8 cellular contexts compared by ENCODE assay signal in genomic region chr2:231463698-231464575, GRCh38. TPM values are rescaled to one million over a fixed set of nuclear protein-coding genes. Genes with fewer than 3 reads are reported as not detected.
DNase-seq lines count a peak whose midpoint lies in the region; ATAC-seq, FAIRE-seq and TF ChIP-seq lines count a peak whose summit lies in the region.

TSS of gene NCL (minus strand) at chr2:231464484. CDS start at chr2:231464353, 131 bp downstream.

- CTCF ChIA-PET in A549 (lab: Yijun Ruan, JAX), result interaction anchor here (1.7 to 14.1 kb wide), 3 partner anchors 12 to 18 kb away, joined by 7 to 115 read pairs (median 40); no protein-coding TSS in a partner anchor

- dilution Hi-C loops in keratinocyte (cut with MboI; ENCODE audit: extremely low pct_ligation_motif_present, low sequenced_read_pairs), result no loop called here

- POLR2A ChIA-PET in A549 (lab: Yijun Ruan, JAX), result interaction anchor here (0.6 to 4.9 kb wide), 36 partner anchors 10 to 671 kb away, joined by 3 to 107 read pairs (median 4); partner anchors contain the start of gene PTMA

- H3K4me1 ChIP-seq in A549 (peaks cover 39% of the 10 kb centered on the region), keratinocyte (ENCODE audit: control insufficient read depth, extremely low read depth, insufficient read depth, low read length) (peaks cover 16% of the 10 kb centered on the region)

- H3K9me3 ChIP-seq in A549, result no peaks in the 10 kb centered on the region
- H3K9me3 ChIP-seq in keratinocyte (ENCODE audit: control insufficient read depth, low read depth, low read length), result no peaks in the 10 kb centered on the region

- H3K9me1 ChIP-seq in keratinocyte (ENCODE audit: control insufficient read depth, extremely low read depth, insufficient read depth, low read length), result no peaks in the 10 kb centered on the region

- TF ChIP-seq CTCF in A549 (IDR thresholded peaks at IDR 0.05) (no peak), WI38 (IDR thresholded peaks at IDR 0.05; ENCODE audit: low read depth, low read length) (no peak), bronchial epithelial cell (IDR thresholded peaks at IDR 0.05; ENCODE audit: insufficient read depth, low read length, severe bottlenecking) (no peak), keratinocyte (optimal IDR thresholded peaks at IDR 0.05 in 1 of 3, IDR thresholded peaks at IDR 0.05 in 1 of 3, conservative IDR thresholded peaks at IDR 0.05 in 1 of 3; ENCODE audit: extremely low read depth in 1 of 3, insufficient read depth in 2 of 3, low read length in 3 of 3) (no peak)

- DNase-seq in A549 (ENCODE audit: low read depth in 1 of 2, low spot score in 1 of 2) (peak; percentile 46 to 99), NCI-H2171 treated with DMSO at 0.1 percent for 48 hours (lab: John Stamatoyannopoulos, UW) (peak; percentile 74), bronchial epithelial cell (ENCODE audit: low read depth) (peak; percentile 92), keratinocyte (ENCODE audit: low read depth, low spot score) (no peak)
- peak; percentile 54 to 72 for DNase-seq in stimulated activated CD4-positive, alpha-beta T cell treated with anti-CD3 and anti-CD28 coated beads, Interleukin-1b, Interleukin-23, amount 100 ng/mL, for 1 hour (ENCODE audit: low read depth in 2 of 2)

- H3K36me3 ChIP-seq in bronchial epithelial cell (ENCODE audit: control insufficient read depth, insufficient read depth, low read length), result peaks cover 20% of the 10 kb centered on the region
- H3K36me3 ChIP-seq in keratinocyte (ENCODE audit: control insufficient read depth in 2 of 2, extremely low read depth in 1 of 2, insufficient read depth in 2 of 2, low read length in 2 of 2), result peaks cover 27 to 37% of the 10 kb centered on the region in 2 experiments

- no peak for TF ChIP-seq RAD21 in A549 (conservative IDR thresholded peaks at IDR 0.05 in 1 of 2, IDR thresholded peaks at IDR 0.05 in 1 of 2)

- H3K9ac ChIP-seq in keratinocyte (ENCODE audit: control insufficient read depth, extremely low read depth, insufficient read depth, low read length), result peak within 1 kb of the TSS; percentile 99

- H3K27ac ChIP-seq in A549, result peak within 1 kb of the TSS; percentile 96 to 99
- H3K27ac ChIP-seq in keratinocyte (ENCODE audit: control insufficient read depth, insufficient read depth, low read length), result peak within 1 kb of the TSS; percentile 97

- FAIRE-seq in A549 (lab: Jason Lieb, UNC) (no peak), bronchial epithelial cell (lab: Jason Lieb, UNC) (no peak), keratinocyte (lab: Jason Lieb, UNC) (no peak)

- peaks cover 30% of the 10 kb centered on the region for H4K20me1 ChIP-seq in keratinocyte (ENCODE audit: control insufficient read depth, extremely low read depth, insufficient read depth, low read length)

- peak; percentile 99 for TF ChIP-seq POLR2A in A549 (IDR thresholded peaks at IDR 0.05; ENCODE audit: low read length)

- peak within 1 kb of the TSS; percentile 70 for H2AFZ ChIP-seq in keratinocyte (ENCODE audit: control insufficient read depth, low read length)

- ATAC-seq in A549 (peak; percentile 86 to 95), GM18867 (IDR thresholded peaks at IDR 0.05; ENCODE audit: unreplicated experiment) (peak; percentile 89), HG03103 (IDR thresholded peaks at IDR 0.05; ENCODE audit: low read depth, unreplicated experiment) (peak; percentile 91)

- TF ChIP-seq EP300 in A549 (IDR thresholded peaks at IDR 0.05), result no peak

- peak within 1 kb of the TSS; percentile 95 for H3K4me2 ChIP-seq in A549
- peak within 1 kb of the TSS; percentile 89 for H3K4me2 ChIP-seq in keratinocyte (ENCODE audit: control insufficient read depth, extremely low read depth, insufficient read depth, low read depth, low read length)

- peaks cover 52% of the 10 kb centered on the region for H3K79me2 ChIP-seq in keratinocyte (ENCODE audit: control insufficient read depth, insufficient read depth, low read length)

- no peaks in the 10 kb centered on the region for H3K27me3 ChIP-seq in bronchial epithelial cell (ENCODE audit: control insufficient read depth, insufficient read depth, low read length)
- H3K27me3 ChIP-seq in keratinocyte (ENCODE audit: control insufficient read depth, extremely low read depth, insufficient read depth, low read length), result no peaks in the 10 kb centered on the region

- H3K4me3 ChIP-seq in A549, result peak within 1 kb of the TSS; percentile 93
- H3K4me3 ChIP-seq in WI38 (ENCODE audit: low read depth, low read length), result peak within 1 kb of the TSS; percentile 96
- H3K4me3 ChIP-seq in bronchial epithelial cell (ENCODE audit: low read depth, low read length), result peak within 1 kb of the TSS; percentile 98
- H3K4me3 ChIP-seq in keratinocyte (ENCODE audit: control insufficient read depth in 2 of 3, extremely low read depth in 1 of 3, insufficient read depth in 2 of 3, low read depth in 1 of 3, low read length in 3 of 3), result peak within 1 kb of the TSS; percentile 81 to 96 (median 86)

- WGBS in A549 (ENCODE audit: missing lambda C conversion rate), result 3% methylated on average over 57 of the region's 102 CpGs

TF ChIP-seq in A549, 52 proteins besides CTCF, POLR2A, EP300 and RAD21 (continues in another document):
- TF ChIP-seq JUNB (IDR thresholded peaks at IDR 0.05) (no peak), RFX5 (IDR thresholded peaks at IDR 0.05) (0 out of 2 replicates have a peak, but pooled peaks have one; percentile 1), ZSCAN20 (CRISPR knock-in tag; IDR thresholded peaks at IDR 0.05) (no peak), FOSL2 (IDR thresholded peaks at IDR 0.05) (no peak), FOSL2 (CRISPR knock-in tag; IDR thresholded peaks at IDR 0.05) (peak; percentile 11; the same call in 1 of the 2 replicates), PHF8 (IDR thresholded peaks at IDR 0.05; ENCODE audit: borderline replicate concordance, low read depth) (peak; percentile 94), GATA3 (IDR thresholded peaks at IDR 0.05; ENCODE audit: borderline replicate concordance) (peak; percentile 33; the same call in 1 of the 2 replicates), ZNF302 (CRISPR knock-in tag; IDR thresholded peaks at IDR 0.05) (no peak), ELK1 (IDR thresholded peaks at IDR 0.05; ENCODE audit: low read depth, low read length) (no peak), KDM5A (IDR thresholded peaks at IDR 0.05) (peak; percentile 75), HOXB5 (CRISPR knock-in tag; IDR thresholded peaks at IDR 0.05) (peak; percentile 89; the same call in 1 of the 2 replicates), POLR2AphosphoS2 (conservative IDR thresholded peaks at IDR 0.05; ENCODE audit: low read length) (no peak), TP53 (CRISPR knock-in tag; IDR thresholded peaks at IDR 0.05) (peak; percentile 90), SREBF2 (IDR thresholded peaks at IDR 0.05) (no peak), MYC (IDR thresholded peaks at IDR 0.05; ENCODE audit: borderline replicate concordance, low read length) (peak; percentile 99), BCL3 (IDR thresholded peaks at IDR 0.05) (peak; percentile 96), NFE2L2 (conservative IDR thresholded peaks at IDR 0.05; ENCODE audit: low read length) (0 out of 2 replicates have a peak, but pooled peaks have one; percentile 2), CHD2 (IDR thresholded peaks at IDR 0.05; ENCODE audit: low read length, partially characterized antibody) (peak; percentile 85), E2F6 (IDR thresholded peaks at IDR 0.05; ENCODE audit: borderline replicate concordance, low read depth) (peak; percentile 93), MAZ (IDR thresholded peaks at IDR 0.05; ENCODE audit: borderline replicate concordance, low read depth, low read length) (no peak), SMC3 (IDR thresholded peaks at IDR 0.05) (no peak)

RNA-seq across cellular contexts. Expression of gene NCL, which starts in this region (rescaled TPM):
- polyA plus RNA-seq in A549 (2011; rRNA removed), result 390 and 456 TPM in 2 replicates
- 237 and 279 TPM in 2 replicates for polyA plus RNA-seq in A549 (2012; cell fraction: cytosol; rRNA removed)
- polyA plus RNA-seq in A549 (2012; cell fraction: nucleus; rRNA removed), result 106 and 163 TPM in 2 replicates
- 745 to 805 TPM (median 766 TPM) in 3 replicates for polyA plus RNA-seq in A549 (2017; fragmentation: RNase III; extraction: RNeasy Plus Mini Kit Qiagen cat#74134 plus additional on column Dnase treatment)
- 112 and 119 TPM in 2 replicates for polyA minus RNA-seq in A549 (2011; rRNA and poly(A)+ RNA removed)
- 134 and 175 TPM in 2 replicates for total RNA-seq in bronchial epithelial cell
- polyA plus RNA-seq in keratinocyte, result 103 to 247 TPM (median 123 TPM) in 3 replicates
- 560 TPM for polyA plus RNA-seq in keratinocyte (2011; ENCODE audit: low read depth)
- 241 and 313 TPM in 2 replicates for polyA plus RNA-seq in keratinocyte (2011; cell fraction: cytosol; rRNA removed)
- 345 and 392 TPM in 2 replicates for polyA plus RNA-seq in keratinocyte (2011; cell fraction: nucleus; rRNA removed)
- polyA plus RNA-seq in keratinocyte (2012; ENCODE audit: low replicate concordance), result 186 and 511 TPM in 2 replicates
- 15.1 to 107 TPM (median 36.5 TPM) in 3 replicates for polyA minus RNA-seq in keratinocyte
- 50.8 TPM for polyA minus RNA-seq in keratinocyte (2011; cell fraction: cytosol; rRNA and poly(A)+ RNA removed)
- 24.5 and 111 TPM in 2 replicates for polyA minus RNA-seq in keratinocyte (2011; cell fraction: nucleus; rRNA and poly(A)+ RNA removed)
